ENCODE assay signal across 15 cellular contexts in genomic region chr3:23873941-23874340, GRCh38. TPM values are rescaled to one million over a fixed set of nuclear protein-coding genes. Genes with fewer than 3 reads are reported as not detected.
DNase-seq lines count a peak whose midpoint lies in the region; ATAC-seq, FAIRE-seq and TF ChIP-seq lines count a peak whose summit lies in the region.
"Had no signal": no experiment of that assay in that cellular context is flagged by ENCODE, and none has a peak within 500 bp of the region (broad histone marks: within the 10 kb centered on the region; RNA-seq: fewer than 3 reads in every experiment).

No MANE protein-coding gene starts in this region.

- H3K79me2 ChIP-seq in fibroblast of lung (ENCODE audit: control insufficient read depth, insufficient read depth, low read length): peaks cover 6% of the 10 kb centered on the region

- POLR2A ChIA-PET in Panc1 (lab: Charles Lee): no interaction called here

- peaks cover 7% of the 10 kb centered on the region for H3K9me3 Mint-ChIP-seq in progenitor cell of endocrine pancreas (ENCODE audit: low read depth)
- H3K9me3 Mint-ChIP-seq: activated T-cell treated with anti-CD3 and anti-CD28 coated beads, Interleukin-2, amount 50 U/mL, for 72 hours; IgD-negative memory B cell had no signal

- peak overlapping the region; percentile 49 for H3K4me2 ChIP-seq in fibroblast of lung (ENCODE audit: extremely low read depth, insufficient read depth, low read length)

- H3K4me1 ChIP-seq in Panc1 (ENCODE audit: control insufficient read depth, insufficient read depth, low read length) (0 out of 2 replicates have a peak, but pooled peaks cover 6% of the 10 kb centered on the region), fibroblast of lung (ENCODE audit: control insufficient read depth, extremely low read depth, insufficient read depth, low read length) (peaks cover 28% of the 10 kb centered on the region)

- DNase-seq in AG20443 (ENCODE audit: low spot score) (peak; percentile 32), Panc1 (ENCODE audit: low read depth, low spot score) (no peak), fibroblast of lung (ENCODE audit: low read depth in 2 of 2) (peak; percentile 15 to 66), progenitor cell of endocrine pancreas (ENCODE audit: low spot score, unreplicated experiment) (no peak), Ammon's horn (ENCODE audit: low spot score) (no peak), GOT3 (lab: John Stamatoyannopoulos, UW) (no peak), HTR-8/SVneo (ENCODE audit: insufficient read length, low spot score) (no peak)
- DNase-seq: activated CD4-positive, alpha-beta T cell treated with anti-CD3 and anti-CD28 coated beads, Interleukin-2, amount 50 U/mL, for 48 hours; activated T-cell treated with anti-CD3 and anti-CD28 coated beads, Interleukin-2, amount 50 U/mL, for 72 hours; NCI-H1092 treated with DMSO at 0.1 percent for 48 hours; NCI-H2171; NCI-H774; retina had no signal

- TF ChIP-seq CTCF in Panc1 (IDR thresholded peaks at IDR 0.05) (no peak), fibroblast of lung (conservative IDR thresholded peaks at IDR 0.05 in 1 of 2, IDR thresholded peaks at IDR 0.05 in 1 of 2; ENCODE audit: low read depth in 1 of 2, low read length in 2 of 2) (no peak), progenitor cell of endocrine pancreas (IDR thresholded peaks at IDR 0.05; ENCODE audit: unreplicated experiment) (no peak)

- peaks cover 17% of the 10 kb centered on the region for H3K36me3 Mint-ChIP-seq in progenitor cell of endocrine pancreas (ENCODE audit: insufficient read depth)

- CTCF ChIA-PET in Panc1 (lab: Charles Lee): interaction anchor here (0.6 kb wide), 1 partner anchor 243 kb away, joined by 5 read pairs; no protein-coding TSS in a partner anchor

- H3K27me3 Mint-ChIP-seq in progenitor cell of endocrine pancreas: no peaks in the 10 kb centered on the region
- H3K27me3 Mint-ChIP-seq: IgD-negative memory B cell had no signal

- H3K4me3 Mint-ChIP-seq in progenitor cell of endocrine pancreas (ENCODE audit: low read depth): no peak overlapping the region
- H3K4me3 Mint-ChIP-seq: activated T-cell treated with anti-CD3 and anti-CD28 coated beads, Interleukin-2, amount 50 U/mL, for 72 hours; IgD-negative memory B cell had no signal

- peak overlapping the region; percentile 11 for H3K27ac Mint-ChIP-seq in progenitor cell of endocrine pancreas
- H3K27ac Mint-ChIP-seq: activated T-cell treated with anti-CD3 and anti-CD28 coated beads, Interleukin-2, amount 50 U/mL, for 72 hours had no signal

- no peak overlapping the region for H3K27ac ChIP-seq in Panc1 (ENCODE audit: low read length)
- H3K27ac ChIP-seq in fibroblast of lung (ENCODE audit: insufficient read depth, low read length): peak overlapping the region; percentile 52

- H3K4me1 Mint-ChIP-seq in progenitor cell of endocrine pancreas (ENCODE audit: low read depth): peaks cover 1% of the 10 kb centered on the region

- H2AFZ ChIP-seq in fibroblast of lung (ENCODE audit: low read length): no peak overlapping the region

- H3K9me3 ChIP-seq in Panc1 (ENCODE audit: control insufficient read depth, insufficient read depth, low read depth, low read length) (no peaks in the 10 kb centered on the region), fibroblast of lung (ENCODE audit: control insufficient read depth, insufficient read depth, low read depth, low read length) (no peaks in the 10 kb centered on the region)

- H3K27me3 ChIP-seq in Panc1 (ENCODE audit: control insufficient read depth, insufficient read depth, low read length): no peaks in the 10 kb centered on the region
- H3K27me3 ChIP-seq in fibroblast of lung (ENCODE audit: control insufficient read depth, insufficient read depth, low read length): no peaks in the 10 kb centered on the region

- no peak overlapping the region for H3K9ac ChIP-seq in fibroblast of lung (ENCODE audit: insufficient read depth, low read length)

- in situ Hi-C loops in Panc1 (cut with HindIII; ENCODE audit: low pct_unique_long_range_greater_than_20kb, low sequenced_read_pairs): no loop called here

- H3K4me3 ChIP-seq in Panc1 (ENCODE audit: low read depth in 2 of 2, low read length in 2 of 2) (no peak overlapping the region), fibroblast of lung (replicated peaks in 1 of 4; ENCODE audit: control extremely low read depth in 1 of 4, insufficient read depth in 1 of 4, low read depth in 3 of 4, low read length in 4 of 4) (no peak overlapping the region)

- no peaks in the 10 kb centered on the region for H3K36me3 ChIP-seq in Panc1 (ENCODE audit: control insufficient read depth, insufficient read depth, low read length)
- no peaks in the 10 kb centered on the region for H3K36me3 ChIP-seq in fibroblast of lung (ENCODE audit: control insufficient read depth, insufficient read depth, low read length)

- ATAC-seq in Panc1: peak; percentile 42; the same call in 1 of the 2 replicates
- ATAC-seq: activated T-cell treated with anti-CD3 and anti-CD28 coated beads, Interleukin-2, amount 50 U/mL, for 72 hours had no signal

- no TSS peak for BruUV-seq in Panc1 (replicated peaks; lab: Mats Ljungman, UMichigan)

- FAIRE-seq in HTR-8/SVneo (lab: Jason Lieb, UNC): no peak
- FAIRE-seq: RCC 7860 had no signal

- intact Hi-C loops in Panc1 (cut with micrococcal nuclease; ENCODE audit: unreplicated experiment): no loop called here

- no peaks in the 10 kb centered on the region for H4K20me1 ChIP-seq in fibroblast of lung (ENCODE audit: control insufficient read depth, extremely low read depth, insufficient read depth, low read length)

RNA-seq across cellular contexts. Expression of gene NKIRAS1, which starts 42.8 kb away (rescaled TPM):
- total RNA-seq in Panc1 (2021; ENCODE audit: unreplicated experiment): 8.9 TPM
- polyA plus RNA-seq in Panc1 (2012; ENCODE audit: insufficient read length): 4.7 TPM
- total RNA-seq in fibroblast of lung: 17.8 and 18.2 TPM in 2 replicates
- polyA plus RNA-seq in fibroblast of lung: 13.6 and 15.8 TPM in 2 replicates
- polyA plus RNA-seq in fibroblast of lung (2012): 9.4 and 9.9 TPM in 2 replicates
- 3.6 TPM in 1 of 2 replicates, not detected in the other for polyA minus RNA-seq in fibroblast of lung (ENCODE audit: low replicate concordance)
- 8.5 and 9.5 TPM in 2 replicates for total RNA-seq in progenitor cell of endocrine pancreas

RNA-seq across cellular contexts. Expression of gene RPL15, which starts 43.0 kb away (rescaled TPM):
- total RNA-seq in Panc1 (2021; ENCODE audit: unreplicated experiment): 864 TPM
- 1,152 TPM for polyA plus RNA-seq in Panc1 (2012; ENCODE audit: insufficient read length)
- total RNA-seq in fibroblast of lung: 1,860 and 3,172 TPM in 2 replicates
- polyA plus RNA-seq in fibroblast of lung: 3,646 and 3,720 TPM in 2 replicates
- 2,674 and 3,021 TPM in 2 replicates for polyA plus RNA-seq in fibroblast of lung (2012)
- 893 and 1,136 TPM in 2 replicates for polyA minus RNA-seq in fibroblast of lung (ENCODE audit: low replicate concordance)
- 1,859 and 1,922 TPM in 2 replicates for total RNA-seq in progenitor cell of endocrine pancreas

Comparison
In these comparisons a context has a peak if more than half of its experiments do, and no peak if none do; other contexts are left out.
1. DNase-seq: peak in AG20443 (single experiment) and fibroblast of lung (2 of 2); none in Panc1 (single experiment), progenitor cell of endocrine pancreas (single experiment), Ammon's horn (single experiment), GOT3 (single experiment) and HTR-8/SVneo (single experiment).